Comparison of ENCODE assay signal across 21 cellular contexts in genomic region chr1:160459687-160460086, GRCh38. TPM values are rescaled to one million over a fixed set of nuclear protein-coding genes. Genes with fewer than 3 reads are reported as not detected.
A peak's percentile ranks its signal among the peaks of the same experiment; 100 is the strongest.
DNase-seq lines count a peak whose midpoint lies in the region; ATAC-seq and TF ChIP-seq lines count a peak whose summit lies in the region.
"Had no signal": no experiment of that assay in that cellular context is flagged by ENCODE, and none has a peak within 500 bp of the region (broad histone marks: within the 10 kb centered on the region; RNA-seq: fewer than 3 reads in every experiment).

No MANE protein-coding gene starts in this region.

- peaks cover 2% of the 10 kb centered on the region for H3K27me3 Mint-ChIP-seq in endothelial cell (ENCODE audit: unreplicated experiment)

- DNase-seq in stimulated activated CD4-positive, alpha-beta T cell treated with anti-CD3 and anti-CD28 coated beads, Interleukin-4, amount 100 ng/mL, for 24 hours = peak; percentile 23
- no peak for DNase-seq in stimulated activated CD4-positive, alpha-beta T cell treated with anti-CD3 and anti-CD28 coated beads, Interleukin-2, amount 100 ng/mL, for 24 hours
- DNase-seq in SJCRH30 = no peak
- DNase-seq in endothelial cell (ENCODE audit: low spot score) = no peak
- no peak for DNase-seq in NCI-H226
- no peak for DNase-seq in islet precursor cell
- DNase-seq: brain microvascular endothelial cell; colonic mucosa; GOT3; heart right ventricle; left ventricle myocardium inferior; mucosa of descending colon; NCI-H526 treated with DMSO at 0.1 percent for 48 hours; SHP77; stimulated activated CD4-positive, alpha-beta T cell treated with anti-CD3 and anti-CD28 coated beads, Interleukin-12 subunit alpha, Interleukin-12 subunit beta, amount 100 ng/mL, for 4 hours; stimulated activated naive CD4-positive, alpha-beta T cell treated with Interleukin-2 at 50 U/mL for 16 hours; WERI-Rb-1 had no signal

- H3K36me3 Mint-ChIP-seq in endothelial cell (ENCODE audit: low read depth, unreplicated experiment) = peaks cover 5% of the 10 kb centered on the region
- H3K36me3 Mint-ChIP-seq: type B pancreatic cell had no signal

- peaks cover 18% of the 10 kb centered on the region for H3K4me1 ChIP-seq in SJCRH30
- H3K4me1 ChIP-seq: colonic mucosa, left ventricle myocardium inferior had no signal

- no peak overlapping the region for H3K4me3 Mint-ChIP-seq in endothelial cell (ENCODE audit: unreplicated experiment)
- H3K4me3 Mint-ChIP-seq: type B pancreatic cell had no signal

- no peaks in the 10 kb centered on the region for H3K9me3 ChIP-seq in SJCRH30 (replicated peaks)
- H3K9me3 ChIP-seq: colonic mucosa, heart right ventricle, left ventricle myocardium inferior, mucosa of descending colon, neutrophil had no signal

- H3K27ac ChIP-seq in SJCRH30 = peak overlapping the region; percentile 0; the same call in 1 of the 2 replicates
- H3K27ac ChIP-seq: brain microvascular endothelial cell, colonic mucosa, left ventricle myocardium inferior, neutrophil, WERI-Rb-1 had no signal

- H3K4me3 ChIP-seq in SJCRH30 = no peak overlapping the region
- H3K4me3 ChIP-seq: colonic mucosa, heart right ventricle, left ventricle myocardium inferior, mucosa of descending colon had no signal

- peak overlapping the region; percentile 99 for H3K27ac Mint-ChIP-seq in endothelial cell (ENCODE audit: unreplicated experiment)
- H3K27ac Mint-ChIP-seq: type B pancreatic cell had no signal

- no peak for TF ChIP-seq CTCF in endothelial cell (IDR thresholded peaks at IDR 0.05; ENCODE audit: unreplicated experiment)

- H3K27me3 ChIP-seq in SJCRH30 = no peaks in the 10 kb centered on the region
- H3K27me3 ChIP-seq: brain microvascular endothelial cell, colonic mucosa, neutrophil had no signal

- ATAC-seq in HG03175 (IDR thresholded peaks at IDR 0.05; ENCODE audit: unreplicated experiment) = no peak
- ATAC-seq: heart right ventricle, mucosa of descending colon had no signal

- H3K9me3 Mint-ChIP-seq in endothelial cell (ENCODE audit: unreplicated experiment) = no peaks in the 10 kb centered on the region
- H3K9me3 Mint-ChIP-seq: type B pancreatic cell had no signal

- peaks cover 52% of the 10 kb centered on the region for H3K4me1 Mint-ChIP-seq in endothelial cell (ENCODE audit: unreplicated experiment)

- H3K36me3 ChIP-seq in SJCRH30 = no peaks in the 10 kb centered on the region
- H3K36me3 ChIP-seq: brain microvascular endothelial cell, colonic mucosa, heart right ventricle, left ventricle myocardium inferior, neutrophil, WERI-Rb-1 had no signal

RNA-seq across cellular contexts. Expression of gene VANGL2, which starts 59.3 kb away (rescaled TPM):
- total RNA-seq in SJCRH30 (2014; rRNA removed; shearing (Covaris generic)) = 11.1 and 12.8 TPM in 2 replicates
- 79.8 TPM for total RNA-seq in endothelial cell (ENCODE audit: unreplicated experiment)
- total RNA-seq: T-helper 1 cell treated with Interleukin-12 subunit alpha and Interleukin-12 subunit beta and Interleukin-4 antibody, amounts not matched to agents 30 ng/mL and 1 ng/mL, for 36 hours had no signal
